Comparison of ENCODE assay signal across 8 cellular contexts in the genomic region with DNA sequence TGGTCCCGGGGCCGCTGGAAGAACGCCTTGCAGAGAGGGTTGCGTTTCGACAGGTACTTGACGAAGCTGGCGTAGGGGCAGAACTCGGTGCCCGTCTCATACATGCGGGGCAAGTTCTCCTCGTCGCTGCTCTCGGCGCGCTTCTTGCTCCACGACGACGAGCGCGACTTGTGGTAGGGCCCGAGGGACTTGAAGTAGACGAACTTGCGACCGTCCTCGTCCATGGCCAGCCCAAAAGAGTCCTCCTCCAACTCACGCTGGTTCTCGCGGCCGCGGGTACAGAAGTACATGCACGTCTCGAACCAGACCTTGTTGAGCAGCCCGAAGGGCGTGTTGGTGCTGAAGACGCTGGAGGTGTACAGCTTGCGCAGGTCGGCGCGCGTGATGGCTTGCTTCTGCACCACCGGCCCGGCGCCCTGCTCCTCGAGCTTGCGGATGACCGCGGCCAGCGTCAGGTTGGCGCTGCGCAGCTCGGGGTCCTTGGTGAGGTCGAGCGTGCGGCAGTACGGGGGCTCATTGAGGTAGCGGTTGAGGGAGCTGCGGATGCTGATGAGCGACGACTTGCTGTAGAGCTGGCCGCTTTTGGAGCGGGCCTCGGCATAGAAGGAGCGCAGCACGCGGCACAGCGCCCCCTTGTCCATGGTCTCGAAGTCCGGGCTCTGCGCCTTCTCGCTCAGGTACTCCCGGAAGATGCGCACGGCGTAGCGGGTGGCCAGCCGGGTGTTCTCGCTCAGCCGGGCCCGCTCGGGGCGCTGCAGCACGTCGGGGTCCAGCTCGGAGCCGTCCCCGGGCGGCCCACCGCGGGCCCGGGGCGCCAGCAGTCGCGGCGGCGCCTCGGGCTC. TPM values are rescaled to one million over a fixed set of nuclear protein-coding genes. Genes with fewer than 3 reads are reported as not detected.
DNase-seq lines count a peak whose midpoint lies in the region; ATAC-seq and TF ChIP-seq lines count a peak whose summit lies in the region.

No MANE protein-coding gene starts in this region.

- intact Hi-C loops in OCI-LY7 (cut with micrococcal nuclease; ENCODE audit: unreplicated experiment), result loop anchor here (2.0 to 10.0 kb wide), 3 partner anchors 90 to 427 kb away; no protein-coding TSS in a partner anchor
- intact Hi-C loops in left cardiac atrium (cut with DNase I), result loop anchor here in 1 of 2 donors (5.0 to 10.0 kb wide), 3 partner anchors 40 to 107 kb away; no protein-coding TSS in a partner anchor
- intact Hi-C loops in posterior cingulate gyrus (cut with DNase I), result loop anchor here (2.0 to 10.0 kb wide), 2 partner anchors 93 to 109 kb away; no protein-coding TSS in a partner anchor
- intact Hi-C loops in uterus (cut with DNase I; ENCODE audit: low total_unique reads), result loop anchor here (10.0 kb wide), 1 partner anchor 107 kb away; no protein-coding TSS in a partner anchor

- POLR2A ChIA-PET in OCI-LY7 (lab: Charles Lee), result interaction anchor here (0.5 to 1.1 kb wide), 2 partner anchors 85 to 183 kb away, joined by 3 to 4 read pairs; no protein-coding TSS in a partner anchor

- H3K9me3 ChIP-seq in OCI-LY7 (ENCODE audit: low read length) (no peaks in the 10 kb centered on the region), adipocyte (ENCODE audit: control insufficient read depth, low read length) (no peaks in the 10 kb centered on the region), uterus (no peaks in the 10 kb centered on the region)

- peaks cover 3% of the 10 kb centered on the region; the same call in 1 of the 2 replicates for H3K36me3 ChIP-seq in OCI-LY7 (ENCODE audit: insufficient read depth, low read length)
- no peaks in the 10 kb centered on the region for H3K36me3 ChIP-seq in adipocyte (ENCODE audit: control insufficient read depth, insufficient read depth, low read length, severe bottlenecking)
- H3K36me3 ChIP-seq in uterus, result no peaks in the 10 kb centered on the region

- H4K20me1 ChIP-seq in OCI-LY7 (ENCODE audit: insufficient read depth, low read length), result 0 out of 2 replicates have a peak, but pooled peaks cover 8% of the 10 kb centered on the region

- no TSS peak for BruUV-seq in OCI-LY7 (replicated peaks; lab: Mats Ljungman, UMichigan)

- peak overlapping the region; percentile 92 for H3K4me2 ChIP-seq in OCI-LY7 (ENCODE audit: low read length)

- CTCF ChIA-PET in OCI-LY7 (lab: Charles Lee; ENCODE audit: unreplicated experiment), result interaction anchor here (0.6 to 1.0 kb wide), 2 partner anchors 79 to 89 kb away, joined by 3 read pairs; no protein-coding TSS in a partner anchor

- H3K4me3 ChIP-seq in GM12865 (ENCODE audit: low read depth, low read length), result peak overlapping the region; percentile 86
- peak overlapping the region; percentile 83 for H3K4me3 ChIP-seq in OCI-LY7 (ENCODE audit: low read depth, low read length, poor library complexity, severe bottlenecking)
- peak overlapping the region; percentile 85 for H3K4me3 ChIP-seq in adipocyte (ENCODE audit: low read length)
- H3K4me3 ChIP-seq in uterus, result peak overlapping the region; percentile 58 to 68

- peak; percentile 63 for ATAC-seq in HG02610 (IDR thresholded peaks at IDR 0.05; ENCODE audit: unreplicated experiment)
- peak; percentile 53 to 61 for ATAC-seq in left cardiac atrium

- peak overlapping the region; percentile 90 for H2AFZ ChIP-seq in OCI-LY7 (ENCODE audit: low read length)

- no peak for TF ChIP-seq POLR2A in uterus (IDR thresholded peaks at IDR 0.05)

- H3K4me1 ChIP-seq in OCI-LY7 (ENCODE audit: insufficient read depth, low read length, poor library complexity, severe bottlenecking), result peaks cover 40% of the 10 kb centered on the region
- H3K4me1 ChIP-seq in adipocyte (ENCODE audit: control insufficient read depth, insufficient read depth, low read length), result peaks cover 22% of the 10 kb centered on the region
- peaks cover 0 to 12% of the 10 kb centered on the region in 2 donors for H3K4me1 ChIP-seq in uterus

- peak overlapping the region; percentile 77 for H3K9ac ChIP-seq in adipocyte (ENCODE audit: low read length)

- H3K27me3 ChIP-seq in adipocyte (replicated peaks; ENCODE audit: control insufficient read depth, insufficient read depth, low read length) (peaks cover 21% of the 10 kb centered on the region), uterus (no peaks in the 10 kb centered on the region)

- H3K9me2 ChIP-seq in OCI-LY7 (ENCODE audit: insufficient read depth, low read length), result no peaks in the 10 kb centered on the region

- TF ChIP-seq CTCF in GM12865 (IDR thresholded peaks at IDR 0.05; ENCODE audit: insufficient read depth, low read depth, low read length, missing control alignments), result peak; percentile 66
- peak; percentile 65 for TF ChIP-seq CTCF in OCI-LY7 (conservative IDR thresholded peaks at IDR 0.05; ENCODE audit: low read length)
- peak; percentile 5 to 61 (median 38) for TF ChIP-seq CTCF in uterus (IDR thresholded peaks at IDR 0.05)

- no peak overlapping the region for H3K27ac ChIP-seq in OCI-LY7 (ENCODE audit: low read depth, low read length, poor library complexity, severe bottlenecking)
- peak overlapping the region; percentile 53 to 67 for H3K27ac ChIP-seq in uterus

- H3K79me2 ChIP-seq in OCI-LY7 (ENCODE audit: insufficient read depth, low read depth, low read length), result no peaks in the 10 kb centered on the region

- peak; percentile 93 for DNase-seq in GM12865 (ENCODE audit: low read depth)
- peak; percentile 55 for DNase-seq in OCI-LY7 (ENCODE audit: low spot score)
- DNase-seq in adipocyte (ENCODE audit: low read depth), result peak; percentile 84
- DNase-seq in left cardiac atrium, result peak; percentile 83
- peak; percentile 57 to 96 (median 75) for DNase-seq in posterior cingulate gyrus
- peak; percentile 67 to 69 for DNase-seq in uterus
- DNase-seq in NCI-H510A (lab: John Stamatoyannopoulos, UW), result no peak

RNA-seq across cellular contexts. Expression of a gene that starts 0.8 kb away (rescaled TPM):
- 9.1 and 10.3 TPM in 2 replicates for total RNA-seq in OCI-LY7 (2014; rRNA removed; shearing (Covaris generic))
- 10.1 and 12.1 TPM in 2 replicates for total RNA-seq in OCI-LY7 (2022)
- total RNA-seq in left cardiac atrium, result 10 to 100 TPM; 35.6 to 42.2 TPM
- 10 to 100 TPM in 2 of 4 donors, 1 to 10 TPM in 2; 1.2 to 41.3 (median 11.7) TPM for total RNA-seq in uterus
